Comparison of ENCODE assay signal across 1 cellular context in the genomic region with DNA sequence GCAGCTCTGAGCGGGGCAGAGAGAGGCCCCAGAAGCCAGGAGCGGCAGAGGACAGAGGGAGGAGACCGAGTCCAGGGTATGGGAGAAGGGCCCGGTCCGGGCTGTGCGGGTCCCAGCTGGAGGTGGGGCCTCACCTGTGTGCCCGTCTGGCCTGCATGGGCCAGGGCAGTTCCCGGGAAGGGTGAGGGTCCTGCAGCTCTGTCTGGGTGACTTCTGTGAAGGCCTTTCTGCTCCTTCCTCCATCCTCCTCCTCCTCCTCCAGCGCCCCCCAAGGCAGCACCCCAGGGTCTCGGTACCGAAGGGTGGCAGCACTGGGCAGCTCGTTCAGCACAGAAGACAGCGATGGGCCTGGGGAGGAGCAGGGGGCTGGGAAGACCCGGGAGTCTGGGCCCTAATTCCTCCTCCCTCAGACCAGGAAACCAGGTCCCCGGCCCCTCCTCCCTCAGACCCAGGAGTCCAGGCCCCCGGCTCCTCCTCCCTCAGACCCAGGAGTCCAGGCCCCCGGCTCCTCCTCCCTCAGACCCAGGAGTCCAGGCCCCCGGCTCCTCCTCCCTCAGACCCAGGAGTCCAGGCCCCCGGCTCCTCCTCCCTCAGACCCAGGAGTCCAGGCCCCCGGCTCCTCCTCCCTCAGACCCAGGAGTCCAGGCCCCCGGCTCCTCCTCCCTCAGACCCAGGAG. TPM values are rescaled to one million over a fixed set of nuclear protein-coding genes. Genes with fewer than 3 reads are reported as not detected.
"Had no signal": no experiment of that assay in that cellular context is flagged by ENCODE, and none has a peak within 500 bp of the region (broad histone marks: within the 10 kb centered on the region; RNA-seq: fewer than 3 reads in every experiment).

No MANE protein-coding gene starts in this region.

RNA-seq across cellular contexts. Expression of a gene that starts 1.1 kb away (rescaled TPM):
- total RNA-seq: occipital lobe had no signal
